Comparison of ENCODE assay signal across 1 cellular context in the genomic region with DNA sequence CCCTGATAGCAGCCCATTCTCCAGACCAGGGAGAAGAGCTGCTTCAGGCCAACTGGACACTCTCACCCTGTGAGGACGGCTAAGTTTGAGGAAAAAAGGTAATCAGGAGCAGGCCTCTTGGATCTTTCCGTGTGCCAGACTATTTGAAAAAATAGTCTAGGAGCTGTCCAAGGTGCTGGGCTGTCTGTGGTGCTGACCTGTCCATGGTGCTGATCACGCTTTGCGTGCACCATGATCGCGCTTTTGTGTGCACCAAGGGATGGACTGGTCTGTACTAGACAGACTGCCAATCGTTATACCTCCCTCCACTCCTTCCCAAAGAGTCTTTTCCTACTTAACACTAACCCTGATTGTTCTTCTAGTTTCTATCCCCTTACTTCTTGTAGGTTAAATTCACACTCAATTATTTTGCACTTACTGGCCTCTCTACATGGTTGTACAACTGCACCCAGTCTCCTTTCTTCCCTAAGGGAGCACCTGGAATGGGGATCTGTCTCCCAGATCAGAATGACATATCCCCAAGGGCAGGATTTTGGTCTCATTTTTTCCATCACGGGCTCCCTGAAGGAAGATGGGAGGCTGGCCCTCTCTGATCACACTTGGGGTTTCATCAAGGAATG.
A peak's percentile ranks its signal among the peaks of the same experiment; 100 is the strongest.
TF ChIP-seq lines count a peak whose summit lies in the region.

No MANE protein-coding gene starts in this region.

TF ChIP-seq in HepG2, 621 proteins besides CTCF, POLR2A, EP300 and RAD21 (continued from another document and continues in another):
- no peak for TF ChIP-seq RBM22 (optimal IDR thresholded peaks at IDR 0.05; ENCODE audit: low read length)
- no peak for TF ChIP-seq PCBP1 (IDR thresholded peaks at IDR 0.05; ENCODE audit: borderline replicate concordance, low read depth, low read length)
- TF ChIP-seq DNMT3B (CRISPR knock-in tag; conservative IDR thresholded peaks at IDR 0.05), result peak; percentile 100
- TF ChIP-seq FOXA3 (CRISPR knock-in tag; IDR thresholded peaks at IDR 0.05), result peak; percentile 91
- peak; percentile 100 for TF ChIP-seq ZSCAN20 (CRISPR knock-in tag; IDR thresholded peaks at IDR 0.05; ENCODE audit: borderline replicate concordance)
- TF ChIP-seq FOSL1 (CRISPR knock-in tag; IDR thresholded peaks at IDR 0.05; ENCODE audit: borderline replicate concordance), result peak; percentile 95
- peak; percentile 89 for TF ChIP-seq MYC (CRISPR knock-in tag; IDR thresholded peaks at IDR 0.05; ENCODE audit: borderline replicate concordance)
- peak; percentile 96 for TF ChIP-seq RARA (CRISPR knock-in tag; IDR thresholded peaks at IDR 0.05)
- TF ChIP-seq BHLHE40 (IDR thresholded peaks at IDR 0.05; ENCODE audit: low read length), result no peak
- TF ChIP-seq, protein P1, sequence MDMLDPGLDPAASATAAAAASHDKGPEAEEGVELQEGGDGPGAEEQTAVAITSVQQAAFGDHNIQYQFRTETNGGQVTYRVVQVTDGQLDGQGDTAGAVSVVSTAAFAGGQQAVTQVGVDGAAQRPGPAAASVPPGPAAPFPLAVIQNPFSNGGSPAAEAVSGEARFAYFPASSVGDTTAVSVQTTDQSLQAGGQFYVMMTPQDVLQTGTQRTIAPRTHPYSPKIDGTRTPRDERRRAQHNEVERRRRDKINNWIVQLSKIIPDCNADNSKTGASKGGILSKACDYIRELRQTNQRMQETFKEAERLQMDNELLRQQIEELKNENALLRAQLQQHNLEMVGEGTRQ (IDR thresholded peaks at IDR 0.05; ENCODE audit: low read depth, low read length), result no peak
- TF ChIP-seq, protein P1 (CRISPR knock-in tag; IDR thresholded peaks at IDR 0.05; ENCODE audit: borderline replicate concordance), result peak; percentile 62; the same call in 1 of the 2 replicates
- TF ChIP-seq, protein P2, sequence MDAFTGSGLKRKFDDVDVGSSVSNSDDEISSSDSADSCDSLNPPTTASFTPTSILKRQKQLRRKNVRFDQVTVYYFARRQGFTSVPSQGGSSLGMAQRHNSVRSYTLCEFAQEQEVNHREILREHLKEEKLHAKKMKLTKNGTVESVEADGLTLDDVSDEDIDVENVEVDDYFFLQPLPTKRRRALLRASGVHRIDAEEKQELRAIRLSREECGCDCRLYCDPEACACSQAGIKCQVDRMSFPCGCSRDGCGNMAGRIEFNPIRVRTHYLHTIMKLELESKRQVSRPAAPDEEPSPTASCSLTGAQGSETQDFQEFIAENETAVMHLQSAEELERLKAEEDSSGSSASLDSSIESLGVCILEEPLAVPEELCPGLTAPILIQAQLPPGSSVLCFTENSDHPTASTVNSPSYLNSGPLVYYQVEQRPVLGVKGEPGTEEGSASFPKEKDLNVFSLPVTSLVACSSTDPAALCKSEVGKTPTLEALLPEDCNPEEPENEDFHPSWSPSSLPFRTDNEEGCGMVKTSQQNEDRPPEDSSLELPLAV (CRISPR knock-in tag; conservative IDR thresholded peaks at IDR 0.05; ENCODE audit: low read depth), result peak; percentile 99
- peak; percentile 100 for TF ChIP-seq ZNF331 (CRISPR knock-in tag; IDR thresholded peaks at IDR 0.05)
- peak; percentile 97 for TF ChIP-seq ZNF136 (CRISPR knock-in tag; IDR thresholded peaks at IDR 0.05; ENCODE audit: low read depth)
- peak; percentile 100 for TF ChIP-seq EED (CRISPR knock-in tag; IDR thresholded peaks at IDR 0.05)
- peak; percentile 87 for TF ChIP-seq ZFY (CRISPR knock-in tag; IDR thresholded peaks at IDR 0.05)
- TF ChIP-seq JUN (CRISPR knock-in tag; IDR thresholded peaks at IDR 0.05), result peak; percentile 91
- TF ChIP-seq, protein P3, sequence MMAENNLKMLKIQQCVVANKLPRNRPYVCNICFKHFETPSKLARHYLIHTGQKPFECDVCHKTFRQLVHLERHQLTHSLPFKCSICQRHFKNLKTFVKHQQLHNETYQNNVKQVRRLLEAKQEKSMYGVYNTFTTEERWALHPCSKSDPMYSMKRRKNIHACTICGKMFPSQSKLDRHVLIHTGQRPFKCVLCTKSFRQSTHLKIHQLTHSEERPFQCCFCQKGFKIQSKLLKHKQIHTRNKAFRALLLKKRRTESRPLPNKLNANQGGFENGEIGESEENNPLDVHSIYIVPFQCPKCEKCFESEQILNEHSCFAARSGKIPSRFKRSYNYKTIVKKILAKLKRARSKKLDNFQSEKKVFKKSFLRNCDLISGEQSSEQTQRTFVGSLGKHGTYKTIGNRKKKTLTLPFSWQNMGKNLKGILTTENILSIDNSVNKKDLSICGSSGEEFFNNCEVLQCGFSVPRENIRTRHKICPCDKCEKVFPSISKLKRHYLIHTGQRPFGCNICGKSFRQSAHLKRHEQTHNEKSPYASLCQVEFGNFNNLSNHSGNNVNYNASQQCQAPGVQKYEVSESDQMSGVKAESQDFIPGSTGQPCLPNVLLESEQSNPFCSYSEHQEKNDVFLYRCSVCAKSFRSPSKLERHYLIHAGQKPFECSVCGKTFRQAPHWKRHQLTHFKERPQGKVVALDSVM (CRISPR knock-in tag; IDR thresholded peaks at IDR 0.05), result peak; percentile 82
- TF ChIP-seq, protein P4, sequence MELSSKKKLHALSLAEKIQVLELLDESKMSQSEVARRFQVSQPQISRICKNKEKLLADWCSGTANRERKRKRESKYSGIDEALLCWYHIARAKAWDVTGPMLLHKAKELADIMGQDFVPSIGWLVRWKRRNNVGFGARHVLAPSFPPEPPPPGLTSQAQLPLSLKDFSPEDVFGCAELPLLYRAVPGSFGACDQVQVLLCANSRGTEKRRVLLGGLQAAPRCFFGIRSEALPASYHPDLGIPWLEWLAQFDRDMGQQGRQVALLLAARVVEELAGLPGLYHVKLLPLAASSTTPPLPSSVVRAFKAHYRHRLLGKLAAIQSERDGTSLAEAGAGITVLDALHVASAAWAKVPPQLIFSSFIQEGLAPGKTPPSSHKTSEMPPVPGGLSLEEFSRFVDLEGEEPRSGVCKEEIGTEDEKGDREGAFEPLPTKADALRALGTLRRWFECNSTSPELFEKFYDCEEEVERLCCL (CRISPR knock-in tag; IDR thresholded peaks at IDR 0.05; ENCODE audit: borderline replicate concordance), result peak; percentile 100
- TF ChIP-seq ETV6 (CRISPR knock-in tag; conservative IDR thresholded peaks at IDR 0.05), result peak; percentile 100
- TF ChIP-seq, protein P5, sequence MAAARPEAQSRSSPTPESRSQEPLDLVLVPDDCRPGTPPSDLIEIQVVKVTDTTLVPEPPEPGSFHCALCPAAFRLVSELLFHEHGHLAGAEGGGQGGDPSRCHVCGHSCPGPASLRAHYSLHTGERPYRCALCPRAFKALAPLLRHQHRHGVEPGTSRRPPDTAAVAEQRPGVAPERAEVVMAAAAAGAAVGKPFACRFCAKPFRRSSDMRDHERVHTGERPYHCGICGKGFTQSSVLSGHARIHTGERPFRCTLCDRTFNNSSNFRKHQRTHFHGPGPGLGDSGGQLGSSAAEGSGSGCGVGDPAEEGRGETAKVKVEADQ (CRISPR knock-in tag; IDR thresholded peaks at IDR 0.05; ENCODE audit: borderline replicate concordance), result peak; percentile 100
- TF ChIP-seq KMT2B (CRISPR knock-in tag; IDR thresholded peaks at IDR 0.05), result peak; percentile 98
- TF ChIP-seq FOXP1 (IDR thresholded peaks at IDR 0.05), result no peak
- peak; percentile 88 for TF ChIP-seq FOXP1 (CRISPR knock-in tag; IDR thresholded peaks at IDR 0.05)
- TF ChIP-seq PTBP1 (IDR thresholded peaks at IDR 0.05; ENCODE audit: low read depth, low read length, poor library complexity, severe bottlenecking), result no peak
- TF ChIP-seq ZKSCAN1 (IDR thresholded peaks at IDR 0.05; ENCODE audit: low read length), result no peak
- peak; percentile 100 for TF ChIP-seq ZFP37 (CRISPR knock-in tag; IDR thresholded peaks at IDR 0.05; ENCODE audit: borderline replicate concordance)
- TF ChIP-seq RXRA (CRISPR knock-in tag; IDR thresholded peaks at IDR 0.05), result peak; percentile 84
- TF ChIP-seq, protein P6, sequence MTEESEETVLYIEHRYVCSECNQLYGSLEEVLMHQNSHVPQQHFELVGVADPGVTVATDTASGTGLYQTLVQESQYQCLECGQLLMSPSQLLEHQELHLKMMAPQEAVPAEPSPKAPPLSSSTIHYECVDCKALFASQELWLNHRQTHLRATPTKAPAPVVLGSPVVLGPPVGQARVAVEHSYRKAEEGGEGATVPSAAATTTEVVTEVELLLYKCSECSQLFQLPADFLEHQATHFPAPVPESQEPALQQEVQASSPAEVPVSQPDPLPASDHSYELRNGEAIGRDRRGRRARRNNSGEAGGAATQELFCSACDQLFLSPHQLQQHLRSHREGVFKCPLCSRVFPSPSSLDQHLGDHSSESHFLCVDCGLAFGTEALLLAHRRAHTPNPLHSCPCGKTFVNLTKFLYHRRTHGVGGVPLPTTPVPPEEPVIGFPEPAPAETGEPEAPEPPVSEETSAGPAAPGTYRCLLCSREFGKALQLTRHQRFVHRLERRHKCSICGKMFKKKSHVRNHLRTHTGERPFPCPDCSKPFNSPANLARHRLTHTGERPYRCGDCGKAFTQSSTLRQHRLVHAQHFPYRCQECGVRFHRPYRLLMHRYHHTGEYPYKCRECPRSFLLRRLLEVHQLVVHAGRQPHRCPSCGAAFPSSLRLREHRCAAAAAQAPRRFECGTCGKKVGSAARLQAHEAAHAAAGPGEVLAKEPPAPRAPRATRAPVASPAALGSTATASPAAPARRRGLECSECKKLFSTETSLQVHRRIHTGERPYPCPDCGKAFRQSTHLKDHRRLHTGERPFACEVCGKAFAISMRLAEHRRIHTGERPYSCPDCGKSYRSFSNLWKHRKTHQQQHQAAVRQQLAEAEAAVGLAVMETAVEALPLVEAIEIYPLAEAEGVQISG (CRISPR knock-in tag; IDR thresholded peaks at IDR 0.05), result peak; percentile 97
- TF ChIP-seq ZNF160 (CRISPR knock-in tag; IDR thresholded peaks at IDR 0.05), result peak; percentile 99
- TF ChIP-seq, protein P7, sequence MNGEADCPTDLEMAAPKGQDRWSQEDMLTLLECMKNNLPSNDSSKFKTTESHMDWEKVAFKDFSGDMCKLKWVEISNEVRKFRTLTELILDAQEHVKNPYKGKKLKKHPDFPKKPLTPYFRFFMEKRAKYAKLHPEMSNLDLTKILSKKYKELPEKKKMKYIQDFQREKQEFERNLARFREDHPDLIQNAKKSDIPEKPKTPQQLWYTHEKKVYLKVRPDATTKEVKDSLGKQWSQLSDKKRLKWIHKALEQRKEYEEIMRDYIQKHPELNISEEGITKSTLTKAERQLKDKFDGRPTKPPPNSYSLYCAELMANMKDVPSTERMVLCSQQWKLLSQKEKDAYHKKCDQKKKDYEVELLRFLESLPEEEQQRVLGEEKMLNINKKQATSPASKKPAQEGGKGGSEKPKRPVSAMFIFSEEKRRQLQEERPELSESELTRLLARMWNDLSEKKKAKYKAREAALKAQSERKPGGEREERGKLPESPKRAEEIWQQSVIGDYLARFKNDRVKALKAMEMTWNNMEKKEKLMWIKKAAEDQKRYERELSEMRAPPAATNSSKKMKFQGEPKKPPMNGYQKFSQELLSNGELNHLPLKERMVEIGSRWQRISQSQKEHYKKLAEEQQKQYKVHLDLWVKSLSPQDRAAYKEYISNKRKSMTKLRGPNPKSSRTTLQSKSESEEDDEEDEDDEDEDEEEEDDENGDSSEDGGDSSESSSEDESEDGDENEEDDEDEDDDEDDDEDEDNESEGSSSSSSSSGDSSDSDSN (CRISPR knock-in tag; IDR thresholded peaks at IDR 0.05), result peak; percentile 57; the same call in 1 of the 2 replicates
- peak; percentile 100 for TF ChIP-seq TOE1 (CRISPR knock-in tag; IDR thresholded peaks at IDR 0.05)
- TF ChIP-seq SOX5 (CRISPR knock-in tag; IDR thresholded peaks at IDR 0.05; ENCODE audit: borderline replicate concordance), result peak; percentile 86
- no peak for TF ChIP-seq HNRNPL (IDR thresholded peaks at IDR 0.05; ENCODE audit: low read depth, low read length)
- peak; percentile 99 for TF ChIP-seq HMG20B (CRISPR knock-in tag; conservative IDR thresholded peaks at IDR 0.05)
